In the genomic region with DNA sequence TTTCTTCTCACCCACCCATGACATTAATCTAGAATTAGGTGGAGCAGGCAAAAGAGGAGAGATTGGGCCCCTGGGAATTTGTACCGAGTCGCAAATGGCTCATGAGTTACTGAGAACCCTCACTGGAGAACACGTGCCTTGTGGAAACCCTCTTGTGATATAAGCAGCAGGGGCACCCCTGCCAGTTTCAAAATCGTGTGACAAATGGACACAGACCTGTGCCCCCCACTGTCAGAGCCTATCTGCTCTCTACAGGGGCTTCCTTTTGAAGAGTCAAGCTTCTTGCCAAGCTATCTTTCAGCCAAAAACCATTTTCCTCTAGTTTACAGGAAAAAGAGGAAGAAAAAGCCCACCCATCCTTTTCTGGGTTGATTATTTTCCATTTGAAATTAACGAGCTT, we compare ENCODE assay signal across 16 cellular contexts.
DNase-seq lines count a peak whose midpoint lies in the region; ATAC-seq and TF ChIP-seq lines count a peak whose summit lies in the region.
"Had no signal": no experiment of that assay in that cellular context is flagged by ENCODE, and none has a peak within 500 bp of the region (broad histone marks: within the 10 kb centered on the region; RNA-seq: fewer than 3 reads in every experiment).

No MANE protein-coding gene starts in this region.

- CTCF ChIA-PET in activated CD4-positive, alpha-beta T cell treated with anti-CD3 and anti-CD28 coated beads for 36 hours (lab: Charles Lee) = interaction anchor here (0.8 to 5.1 kb wide), 10 partner anchors 13 to 1129 kb away, joined by 3 to 37 read pairs (median 7); a partner anchor contains a TSS
- CTCF ChIA-PET in activated CD8-positive, alpha-beta T cell treated with anti-CD3 and anti-CD28 coated beads, Interleukin-2, amount 10 ng/mL, durations not matched to agents 7 days and 5 days (lab: Charles Lee) = interaction anchor here (1.0 to 5.6 kb wide), 6 partner anchors 14 to 114 kb away, joined by 3 to 81 read pairs (median 40); a partner anchor contains a TSS

- H3K27ac Mint-ChIP-seq in activated CD4-positive, alpha-beta T cell treated with anti-CD3 and anti-CD28 coated beads for 36 hours = peak overlapping the region; percentile 96
- H3K27ac Mint-ChIP-seq in GM23338 (no peak overlapping the region), naive B cell (peak overlapping the region; percentile 79 to 98 (median 90))
- H3K27ac Mint-ChIP-seq in activated CD8-positive, alpha-beta T cell treated with anti-CD3 and anti-CD28 coated beads, Interleukin-2, amount 10 ng/mL, durations not matched to agents 7 days and 5 days = peak overlapping the region; percentile 93

- 55 to 67% (median 57%) methylated on average over 4 to 5 of the region's 5 CpGs for WGBS in adrenal gland, 4 donors

- H3K36me3 ChIP-seq in GM23338 (ENCODE audit: insufficient read depth) = no peaks in the 10 kb centered on the region
- no peaks in the 10 kb centered on the region for H3K36me3 ChIP-seq in adrenal gland (replicated peaks in 1 of 2)

- DNase-seq in activated CD4-positive, alpha-beta T cell treated with anti-CD3 and anti-CD28 coated beads for 36 hours = no peak
- DNase-seq in activated CD4-positive, alpha-beta T cell treated with anti-CD3 and anti-CD28 coated beads for 4 hours = no peak
- no peak for DNase-seq in GM23338 (ENCODE audit: low spot score)
- DNase-seq in activated CD8-positive, alpha-beta T cell treated with anti-CD3 and anti-CD28 coated beads, Interleukin-2, amount 10 ng/mL, durations not matched to agents 7 days and 5 days = no peak
- no peak for DNase-seq in naive B cell
- DNase-seq in dorsolateral prefrontal cortex = no peak
- no peak for DNase-seq in adrenal gland
- DNase-seq in NCI-H774 (lab: John Stamatoyannopoulos, UW) = no peak
- DNase-seq: left cardiac atrium; midbrain; NCI-H1417 treated with DMSO at 0.1 percent for 48 hours; NCI-H2171; NCI-H82; stimulated activated CD4-positive, alpha-beta T cell treated with anti-CD3 and anti-CD28 coated beads, Interleukin-12 subunit alpha, Interleukin-12 subunit beta, amount 100 ng/mL, for 4 hours; trophoblast cell had no signal

- peaks cover 44% of the 10 kb centered on the region for H3K4me1 Mint-ChIP-seq in activated CD4-positive, alpha-beta T cell treated with anti-CD3 and anti-CD28 coated beads for 36 hours
- H3K4me1 Mint-ChIP-seq in GM23338 = no peaks in the 10 kb centered on the region; the same call in 2 of the 3 replicates
- peaks cover 46% of the 10 kb centered on the region for H3K4me1 Mint-ChIP-seq in activated CD8-positive, alpha-beta T cell treated with anti-CD3 and anti-CD28 coated beads, Interleukin-2, amount 10 ng/mL, durations not matched to agents 7 days and 5 days (ENCODE audit: low read depth)
- H3K4me1 Mint-ChIP-seq in naive B cell = peaks cover 20 to 45% (median 33%) of the 10 kb centered on the region in 3 donors

- H3K9me2 ChIP-seq in GM23338 (ENCODE audit: insufficient read depth) = no peaks in the 10 kb centered on the region

- no peaks in the 10 kb centered on the region for H4K20me1 ChIP-seq in GM23338 (replicated peaks; ENCODE audit: insufficient read depth)

- peak overlapping the region; percentile 8; the same call in 1 of the 2 replicates for H2AFZ ChIP-seq in GM23338

- no peak overlapping the region for H3K4me3 Mint-ChIP-seq in activated CD4-positive, alpha-beta T cell treated with anti-CD3 and anti-CD28 coated beads for 36 hours
- H3K4me3 Mint-ChIP-seq in GM23338 = no peak overlapping the region
- no peak overlapping the region for H3K4me3 Mint-ChIP-seq in activated CD8-positive, alpha-beta T cell treated with anti-CD3 and anti-CD28 coated beads, Interleukin-2, amount 10 ng/mL, durations not matched to agents 7 days and 5 days
- H3K4me3 Mint-ChIP-seq in naive B cell = peak overlapping the region in 1 of 8 donors; percentile 59

- no peaks in the 10 kb centered on the region for H3K9me3 Mint-ChIP-seq in activated CD4-positive, alpha-beta T cell treated with anti-CD3 and anti-CD28 coated beads for 36 hours (ENCODE audit: low read depth)
- no peaks in the 10 kb centered on the region for H3K9me3 Mint-ChIP-seq in GM23338
- H3K9me3 Mint-ChIP-seq in activated CD8-positive, alpha-beta T cell treated with anti-CD3 and anti-CD28 coated beads, Interleukin-2, amount 10 ng/mL, durations not matched to agents 7 days and 5 days (ENCODE audit: insufficient read depth) = no peaks in the 10 kb centered on the region
- peaks cover 0 to 4% (median 0%) of the 10 kb centered on the region in 7 donors for H3K9me3 Mint-ChIP-seq in naive B cell

- H3K4me3 ChIP-seq in GM23338 (no peak overlapping the region), dorsolateral prefrontal cortex (no peak overlapping the region), adrenal gland (no peak overlapping the region)

- H3K27ac ChIP-seq in GM23338 (ENCODE audit: low read depth) = no peak overlapping the region
- H3K27ac ChIP-seq in dorsolateral prefrontal cortex = no peak overlapping the region
- H3K27ac ChIP-seq in adrenal gland = no peak overlapping the region

- no peak for TF ChIP-seq CTCF in GM23338 (conservative IDR thresholded peaks at IDR 0.05; ENCODE audit: low read depth in 2 of 2)
- TF ChIP-seq CTCF in dorsolateral prefrontal cortex (IDR thresholded peaks at IDR 0.05 in 54 of 56, conservative IDR thresholded peaks at IDR 0.05 in 2 of 56; ENCODE audit: low read depth in 1 of 56, partially characterized antibody in 56 of 56) = no peak
- no peak for TF ChIP-seq CTCF in adrenal gland (IDR thresholded peaks at IDR 0.05)

- no peaks in the 10 kb centered on the region for H3K79me2 ChIP-seq in GM23338 (replicated peaks; ENCODE audit: insufficient read depth)

- H3K36me3 Mint-ChIP-seq in activated CD4-positive, alpha-beta T cell treated with anti-CD3 and anti-CD28 coated beads for 36 hours (ENCODE audit: low read depth) = peaks cover 2% of the 10 kb centered on the region
- H3K36me3 Mint-ChIP-seq in GM23338 (ENCODE audit: low read depth) = no peaks in the 10 kb centered on the region
- H3K36me3 Mint-ChIP-seq in activated CD8-positive, alpha-beta T cell treated with anti-CD3 and anti-CD28 coated beads, Interleukin-2, amount 10 ng/mL, durations not matched to agents 7 days and 5 days (ENCODE audit: low read depth) = peaks cover 19% of the 10 kb centered on the region
- peaks cover 8 to 15% of the 10 kb centered on the region in 2 donors for H3K36me3 Mint-ChIP-seq in naive B cell

- no peak for TF ChIP-seq POLR2A in adrenal gland (IDR thresholded peaks at IDR 0.05)

- H3K27me3 Mint-ChIP-seq in activated CD4-positive, alpha-beta T cell treated with anti-CD3 and anti-CD28 coated beads for 36 hours = no peaks in the 10 kb centered on the region
- H3K27me3 Mint-ChIP-seq in GM23338 (ENCODE audit: insufficient read depth, low read depth, poor library complexity) (peaks cover 6% of the 10 kb centered on the region), naive B cell (no peaks in the 10 kb centered on the region)
- H3K27me3 Mint-ChIP-seq in activated CD8-positive, alpha-beta T cell treated with anti-CD3 and anti-CD28 coated beads, Interleukin-2, amount 10 ng/mL, durations not matched to agents 7 days and 5 days (ENCODE audit: low read depth) = no peaks in the 10 kb centered on the region

- ATAC-seq in activated CD4-positive, alpha-beta T cell treated with anti-CD3 and anti-CD28 coated beads for 36 hours = no peak
- no peak for ATAC-seq in GM23338
- no peak for ATAC-seq in activated CD8-positive, alpha-beta T cell treated with anti-CD3 and anti-CD28 coated beads, Interleukin-2, amount 10 ng/mL, durations not matched to agents 7 days and 5 days
- ATAC-seq in naive B cell (ENCODE audit: low read depth in 2 of 2) = no peak
- ATAC-seq: left cardiac atrium, Panc1 had no signal

- H3K4me2 ChIP-seq in GM23338 = no peak overlapping the region

- no peaks in the 10 kb centered on the region for H3K9me3 ChIP-seq in adrenal gland (replicated peaks in 1 of 3)

- POLR2A ChIA-PET in activated CD4-positive, alpha-beta T cell treated with anti-CD3 and anti-CD28 coated beads for 36 hours (lab: Charles Lee) = interaction anchor here (2.0 kb wide), 1 partner anchor 32 kb away, joined by 26 read pairs; no protein-coding TSS in a partner anchor
- POLR2A ChIA-PET in activated CD8-positive, alpha-beta T cell treated with anti-CD3 and anti-CD28 coated beads, Interleukin-2, amount 10 ng/mL, durations not matched to agents 7 days and 5 days (lab: Charles Lee) = interaction anchor here (1.7 to 8.0 kb wide), 4 partner anchors 13 to 64 kb away, joined by 7 to 144 read pairs (median 19); a partner anchor contains a TSS

- H3F3A ChIP-seq in GM23338 (replicated peaks; ENCODE audit: low read depth) = no peaks in the 10 kb centered on the region

- intact Hi-C loops in activated CD4-positive, alpha-beta T cell treated with anti-CD3 and anti-CD28 coated beads for 36 hours (cut with DNase I, micrococcal nuclease) = no loop called here
- intact Hi-C loops in dorsolateral prefrontal cortex (cut with DNase I) (no loop called here), adrenal gland (cut with DNase I) (no loop called here)

- H3K27me3 ChIP-seq in GM23338 (ENCODE audit: insufficient read depth) (no peaks in the 10 kb centered on the region), dorsolateral prefrontal cortex (peaks cover 0 to 14% (median 0%) of the 10 kb centered on the region in 45 donors), adrenal gland (peaks cover 6% of the 10 kb centered on the region)

- H3K4me1 ChIP-seq in GM23338 (ENCODE audit: insufficient read depth) (no peaks in the 10 kb centered on the region), adrenal gland (replicated peaks in 1 of 2) (no peaks in the 10 kb centered on the region)

TF ChIP-seq in GM23338, 12 proteins besides CTCF, POLR2A, EP300 and RAD21 (continues in another document):
- TF ChIP-seq EZH2 (IDR thresholded peaks at IDR 0.05; ENCODE audit: low read depth, unreplicated experiment) = no peak
- no peak for TF ChIP-seq EZH2phosphoT487 (IDR thresholded peaks at IDR 0.05; ENCODE audit: unreplicated experiment)
- TF ChIP-seq CREB1 (CRISPR knock-in tag; IDR thresholded peaks at IDR 0.05; ENCODE audit: low read depth) = no peak
